8 cellular contexts compared by ENCODE assay signal in genomic region chr14:104827173-104828055, GRCh38. TPM values are rescaled to one million over a fixed set of nuclear protein-coding genes. Genes with fewer than 3 reads are reported as not detected.
DNase-seq lines count a peak whose midpoint lies in the region; ATAC-seq, FAIRE-seq and TF ChIP-seq lines count a peak whose summit lies in the region.

No MANE protein-coding gene starts in this region.

- intact Hi-C loops in activated T-helper 1 cell treated with anti-CD3 and anti-CD28 coated beads, Interleukin-12 subunit alpha, Interleukin-12 subunit beta, Interleukin-2, Interleukin-4 antibody, amounts not matched to agents 30 ng/mL and 10 ng/mL and 1 ng/mL, durations not matched to agents 14 hours and 24 hours and 36 hours (cut with micrococcal nuclease): loop anchor here (2.0 kb wide), 1 partner anchor 37 kb away; the partner anchor contains the start of gene CEP170B
- intact Hi-C loops in pancreas (cut with DNase I): no loop called here

- H3K9me3 Mint-ChIP-seq in activated T-helper 1 cell treated with anti-CD3 and anti-CD28 coated beads, Interleukin-12 subunit alpha, Interleukin-12 subunit beta, Interleukin-2, Interleukin-4 antibody, amounts not matched to agents 30 ng/mL and 10 ng/mL and 1 ng/mL, durations not matched to agents 14 hours and 24 hours and 36 hours: peaks cover 7% of the 10 kb centered on the region

- peaks cover 6% of the 10 kb centered on the region; the same call in 1 of the 2 replicates for H3K4me1 ChIP-seq in BE2C
- H3K4me1 ChIP-seq in NT2/D1 (ENCODE audit: insufficient read depth, insufficient read length): peaks cover 5% of the 10 kb centered on the region
- H3K4me1 ChIP-seq in foreskin keratinocyte: no peaks in the 10 kb centered on the region
- H3K4me1 ChIP-seq in pancreas: peaks cover 0 to 10% (median 8%) of the 10 kb centered on the region in 3 donors

- TF ChIP-seq CTCF in BE2C (IDR thresholded peaks at IDR 0.05; ENCODE audit: low read depth, low read length): peak; percentile 67
- TF ChIP-seq CTCF in foreskin keratinocyte (conservative IDR thresholded peaks at IDR 0.05): peak; percentile 53
- peak; percentile 16 to 37 (median 20) for TF ChIP-seq CTCF in pancreas (IDR thresholded peaks at IDR 0.05)

- H3K4me3 ChIP-seq in BE2C (ENCODE audit: low read depth, low read length) (peak overlapping the region; percentile 38), NT2/D1 (ENCODE audit: insufficient read length, low read depth) (peak overlapping the region; percentile 54), pancreas (peak overlapping the region; percentile 19 to 65 (median 42))

- DNase-seq in BE2C (peak; percentile 84), HCEC 1CT (peak; percentile 43), NT2/D1 (ENCODE audit: low read depth, low spot score) (peak; percentile 68), foreskin keratinocyte (peak in 1 of 2 donors; percentile 26), pancreas (peak in 5 of 6 donors; percentile 44 to 83 (median 67))
- peak; percentile 38 for DNase-seq in activated T-helper 1 cell treated with anti-CD3 and anti-CD28 coated beads, Interleukin-12 subunit alpha, Interleukin-12 subunit beta, Interleukin-2, Interleukin-4 antibody, amounts not matched to agents 30 ng/mL and 10 ng/mL and 1 ng/mL, durations not matched to agents 14 hours and 24 hours and 36 hours (ENCODE audit: low spot score)

- H3K27ac Mint-ChIP-seq in activated T-helper 1 cell treated with anti-CD3 and anti-CD28 coated beads, Interleukin-12 subunit alpha, Interleukin-12 subunit beta, Interleukin-2, Interleukin-4 antibody, amounts not matched to agents 30 ng/mL and 10 ng/mL and 1 ng/mL, durations not matched to agents 14 hours and 24 hours and 36 hours: no peak overlapping the region

- H3K36me3 ChIP-seq in BE2C (no peaks in the 10 kb centered on the region), NT2/D1 (ENCODE audit: insufficient read depth, insufficient read length, low read length) (no peaks in the 10 kb centered on the region), pancreas (no peaks in the 10 kb centered on the region)

- no peak for FAIRE-seq in pancreas (lab: Jason Lieb, UNC)

- H3K4me1 Mint-ChIP-seq in activated T-helper 1 cell treated with anti-CD3 and anti-CD28 coated beads, Interleukin-12 subunit alpha, Interleukin-12 subunit beta, Interleukin-2, Interleukin-4 antibody, amounts not matched to agents 30 ng/mL and 10 ng/mL and 1 ng/mL, durations not matched to agents 14 hours and 24 hours and 36 hours (ENCODE audit: low read depth): peaks cover 15% of the 10 kb centered on the region

- 11 to 12% methylated on average over 39 of the region's 39 CpGs for WGBS in pancreas, 2 donors

- H3K27ac ChIP-seq in foreskin keratinocyte: no peak overlapping the region
- H3K27ac ChIP-seq in pancreas: peak overlapping the region in 2 of 4 donors; percentile 42 to 53

- H3K9me3 ChIP-seq in BE2C: no peaks in the 10 kb centered on the region
- no peaks in the 10 kb centered on the region for H3K9me3 ChIP-seq in NT2/D1 (ENCODE audit: insufficient read depth, low read length)
- H3K9me3 ChIP-seq in pancreas: no peaks in the 10 kb centered on the region

- H3K27me3 ChIP-seq in BE2C (no peaks in the 10 kb centered on the region), NT2/D1 (ENCODE audit: insufficient read depth, insufficient read length) (peaks cover 11% of the 10 kb centered on the region), foreskin keratinocyte (no peaks in the 10 kb centered on the region), pancreas (no peaks in the 10 kb centered on the region)

- H3K9ac ChIP-seq in NT2/D1 (ENCODE audit: insufficient read length, low read depth): peak overlapping the region; percentile 66

- peaks cover 2% of the 10 kb centered on the region for H3K36me3 Mint-ChIP-seq in activated T-helper 1 cell treated with anti-CD3 and anti-CD28 coated beads, Interleukin-12 subunit alpha, Interleukin-12 subunit beta, Interleukin-2, Interleukin-4 antibody, amounts not matched to agents 30 ng/mL and 10 ng/mL and 1 ng/mL, durations not matched to agents 14 hours and 24 hours and 36 hours (ENCODE audit: low read depth)

- peak overlapping the region; percentile 57 for H3K4me3 Mint-ChIP-seq in activated T-helper 1 cell treated with anti-CD3 and anti-CD28 coated beads, Interleukin-12 subunit alpha, Interleukin-12 subunit beta, Interleukin-2, Interleukin-4 antibody, amounts not matched to agents 30 ng/mL and 10 ng/mL and 1 ng/mL, durations not matched to agents 14 hours and 24 hours and 36 hours

- peak; percentile 66 for ATAC-seq in foreskin keratinocyte
- peak; percentile 36 to 59 (median 56) for ATAC-seq in pancreas
- no peak for ATAC-seq in GM18502 (IDR thresholded peaks at IDR 0.05; ENCODE audit: poor library complexity, unreplicated experiment)
- ATAC-seq in HG02938 (IDR thresholded peaks at IDR 0.05; ENCODE audit: unreplicated experiment): no peak

- H3K27me3 Mint-ChIP-seq in activated T-helper 1 cell treated with anti-CD3 and anti-CD28 coated beads, Interleukin-12 subunit alpha, Interleukin-12 subunit beta, Interleukin-2, Interleukin-4 antibody, amounts not matched to agents 30 ng/mL and 10 ng/mL and 1 ng/mL, durations not matched to agents 14 hours and 24 hours and 36 hours (ENCODE audit: insufficient read depth): peaks cover 35% of the 10 kb centered on the region

RNA-seq across cellular contexts. Expression of gene ZBTB42, which starts 26.5 kb away (rescaled TPM):
- 3.3 TPM for polyA plus RNA-seq in BE2C (2012; ENCODE audit: insufficient read depth, insufficient read length, low read depth)
- 5.9 and 6.1 TPM in 2 replicates for total RNA-seq in activated T-helper 1 cell treated with anti-CD3 and anti-CD28 coated beads, Interleukin-12 subunit alpha, Interleukin-12 subunit beta, Interleukin-2, Interleukin-4 antibody, amounts not matched to agents 30 ng/mL and 10 ng/mL and 1 ng/mL, durations not matched to agents 14 hours and 24 hours and 36 hours
- total RNA-seq in foreskin keratinocyte: 2.3 TPM in 2 replicates
- 1.8 and 1.9 TPM in 2 replicates for polyA plus RNA-seq in foreskin keratinocyte
- 10 to 100 TPM in 1 of 6 donors, 1 to 10 TPM in 5; 7.8 to 10.8 (median 8.5) TPM for total RNA-seq in pancreas
- polyA plus RNA-seq in pancreas: 1 to 10 TPM; 4.1 to 7.6 TPM

RNA-seq across cellular contexts. Expression of gene AKT1, which starts 31.9 kb away (rescaled TPM):
- 185 TPM for polyA plus RNA-seq in BE2C (2012; ENCODE audit: insufficient read depth, insufficient read length, low read depth)
- total RNA-seq in activated T-helper 1 cell treated with anti-CD3 and anti-CD28 coated beads, Interleukin-12 subunit alpha, Interleukin-12 subunit beta, Interleukin-2, Interleukin-4 antibody, amounts not matched to agents 30 ng/mL and 10 ng/mL and 1 ng/mL, durations not matched to agents 14 hours and 24 hours and 36 hours: 137 and 140 TPM in 2 replicates
- total RNA-seq in foreskin keratinocyte (147 and 156 TPM in 2 replicates), pancreas (100 to 1,000 TPM in 1 of 6 donors, 10 to 100 TPM in 5; 70.0 to 102 (median 79.7) TPM)
- polyA plus RNA-seq in foreskin keratinocyte (113 and 123 TPM in 2 replicates), pancreas (100 to 1,000 TPM in 1 of 2 donors, 10 to 100 TPM in 1; 84.7 to 106 TPM)

RNA-seq across cellular contexts. Expression of gene CEP170B, which starts 37.7 kb away (rescaled TPM):
- polyA plus RNA-seq in BE2C (2012; ENCODE audit: insufficient read depth, insufficient read length, low read depth): 3.4 TPM
- 9.8 and 10.7 TPM in 2 replicates for total RNA-seq in activated T-helper 1 cell treated with anti-CD3 and anti-CD28 coated beads, Interleukin-12 subunit alpha, Interleukin-12 subunit beta, Interleukin-2, Interleukin-4 antibody, amounts not matched to agents 30 ng/mL and 10 ng/mL and 1 ng/mL, durations not matched to agents 14 hours and 24 hours and 36 hours
- total RNA-seq in foreskin keratinocyte: 35.1 and 37.3 TPM in 2 replicates
- 16.9 and 17.0 TPM in 2 replicates for polyA plus RNA-seq in foreskin keratinocyte
- total RNA-seq in pancreas: 10 to 100 TPM; 17.7 to 26.3 (median 21.9) TPM
- polyA plus RNA-seq in pancreas: 10 to 100 TPM; 19.1 to 43.8 TPM

Comparison
In these comparisons a context has a peak if more than half of its experiments do, and no peak if none do; other contexts are left out.
1. ATAC-seq: peak in foreskin keratinocyte (single experiment) and pancreas (4 of 4); none in GM18502 (single experiment) and HG02938 (single experiment).
2. Peak in every context shown above with its lines, with median percentiles within 50 percentile points of each other: H3K4me3 ChIP-seq and CTCF ChIP-seq.